ENCODE assay signal across 9 cellular contexts in the genomic region with DNA sequence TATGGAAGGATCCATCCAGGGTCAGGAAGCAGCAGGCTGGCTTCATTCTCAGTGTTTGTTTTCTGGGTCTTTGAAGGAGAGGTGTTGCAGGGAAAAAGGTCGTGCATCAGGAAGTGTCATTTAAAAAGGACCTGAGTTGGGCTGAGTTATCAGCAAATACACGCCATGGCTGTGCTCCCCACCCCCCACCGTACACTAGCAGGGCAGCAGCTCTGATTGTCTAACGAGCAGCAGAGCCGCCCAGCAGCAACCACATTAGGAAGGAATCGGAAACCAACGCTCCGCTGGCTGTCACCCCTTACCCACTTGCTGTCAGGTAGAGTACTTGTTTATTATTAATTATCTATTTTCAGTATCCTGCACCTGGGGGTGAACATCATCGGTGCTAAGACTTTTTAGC.
DNase-seq lines count a peak whose midpoint lies in the region; ATAC-seq, FAIRE-seq and TF ChIP-seq lines count a peak whose summit lies in the region.
"Had no signal": no experiment of that assay in that cellular context is flagged by ENCODE, and none has a peak within 500 bp of the region (broad histone marks: within the 10 kb centered on the region; RNA-seq: fewer than 3 reads in every experiment).

No MANE protein-coding gene starts in this region.

- POLR2A ChIA-PET in IMR-90 (lab: Charles Lee; ENCODE audit: unreplicated experiment) (interaction anchor here (0.6 kb wide), 1 partner anchor 292 kb away, joined by 7 read pairs; no protein-coding TSS in a partner anchor), GM12878 (lab: Charles Lee) (no interaction called here)

- H3K4me2 ChIP-seq in IMR-90 (ENCODE audit: low read depth, low read length) (peak overlapping the region; percentile 52), GM12878 (ENCODE audit: control insufficient read depth, insufficient read depth) (peak overlapping the region; percentile 60), neural progenitor cell (peak overlapping the region; percentile 26)

- peak overlapping the region; percentile 24 for H4K5ac ChIP-seq in IMR-90 (ENCODE audit: low read depth, low read length)

- H3K79me1 ChIP-seq in IMR-90 (ENCODE audit: low read depth in 1 of 2, low read length in 2 of 2), result peaks cover 0 to 20% of the 10 kb centered on the region in 2 experiments; a peak in 2 of 4 replicates

- BruUV-seq in IMR-90 (replicated peaks; lab: Mats Ljungman, UMichigan) (no TSS peak), GM12878 (replicated peaks; lab: Mats Ljungman, UMichigan) (no TSS peak)

- DNase-seq in IMR-90, result peak; percentile 7
- no peak for DNase-seq in GM12878 (ENCODE audit: low read depth, low spot score)
- DNase-seq in neural progenitor cell (ENCODE audit: low spot score), result peak; percentile 38
- no peak for DNase-seq in erythroblast (lab: John Stamatoyannopoulos, UW)
- DNase-seq in 8988T, result no peak

- no CpG with 5 or more reads among the region's 9 CpGs for WGBS in IMR-90 (ENCODE audit: extremely low coverage in 2 of 2, insufficient read length in 1 of 2), 2 experiments
- under 1% methylated on average over 9 of the region's 9 CpGs for WGBS in GM12878 (ENCODE audit: insufficient coverage, insufficient replicate concordance, low lambda C conversion rate, missing lambda C conversion rate)

- H3K27me3 Mint-ChIP-seq in neural progenitor cell (ENCODE audit: insufficient read depth, low read depth), result peaks cover 12% of the 10 kb centered on the region

- H2BK15ac ChIP-seq in IMR-90 (ENCODE audit: low read depth, low read length), result peak overlapping the region; percentile 85; the same call in 2 of the 3 replicates

- H3K4ac ChIP-seq in IMR-90 (ENCODE audit: low read depth, low read length), result peak overlapping the region; percentile 93

- peak overlapping the region; percentile 92 for H4K91ac ChIP-seq in IMR-90 (ENCODE audit: insufficient read depth, low read depth, low read length)

- H3K18ac ChIP-seq in IMR-90 (ENCODE audit: low read depth, low read length), result peak overlapping the region; percentile 29

- peak overlapping the region; percentile 5 for H3K4me3 Mint-ChIP-seq in neural progenitor cell

- H3K36me3 ChIP-seq in IMR-90 (ENCODE audit: control insufficient read depth, insufficient read depth, low read length), result no peaks in the 10 kb centered on the region
- H3K36me3 ChIP-seq in GM12878 (ENCODE audit: control insufficient read depth in 2 of 2, insufficient read depth in 2 of 2, low read length in 1 of 2), result no peaks in the 10 kb centered on the region
- no peaks in the 10 kb centered on the region for H3K36me3 ChIP-seq in neural progenitor cell
- H3K36me3 ChIP-seq: adrenal gland had no signal

- H3F3A ChIP-seq in neural progenitor cell (ENCODE audit: low read depth), result no peaks in the 10 kb centered on the region

- RAD21 ChIA-PET in GM12878 (lab: Charles Lee; ENCODE audit: unreplicated experiment), result interaction anchor here (0.8 to 6.2 kb wide), 4 partner anchors 98 to 498 kb away, joined by 3 to 115 read pairs (median 21); a partner anchor contains a TSS

- CTCF ChIA-PET in IMR-90 (lab: Yijun Ruan, JAX), result interaction anchor here (0.6 to 3.2 kb wide), 5 partner anchors 14 to 492 kb away, joined by 3 to 18 read pairs (median 5); a partner anchor contains a TSS
- CTCF ChIA-PET in GM12878 (lab: Yijun Ruan, JAX), result interaction anchor here (0.7 to 7.9 kb wide), 7 partner anchors 163 to 492 kb away, joined by 3 to 194 read pairs (median 8); a partner anchor contains a TSS

- H4K20me1 ChIP-seq in IMR-90 (ENCODE audit: insufficient read depth, low read length) (no peaks in the 10 kb centered on the region), GM12878 (ENCODE audit: control insufficient read depth, insufficient read depth) (no peaks in the 10 kb centered on the region; the same call in 1 of the 2 replicates), neural progenitor cell (ENCODE audit: low read depth) (no peaks in the 10 kb centered on the region)

- H2BK20ac ChIP-seq in IMR-90 (ENCODE audit: low read depth, low read length), result peak overlapping the region; percentile 90

- peak overlapping the region; percentile 33; the same call in 1 of the 2 replicates for H3K56ac ChIP-seq in IMR-90 (ENCODE audit: extremely low read depth, insufficient read depth, low read length)

- dilution Hi-C loops in IMR-90 (cut with HindIII; ENCODE audit: low sequenced_read_pairs, unreplicated experiment), result loop anchor here (25.0 kb wide), 1 partner anchor 499 kb away; no protein-coding TSS in a partner anchor

- H3K79me2 ChIP-seq in GM12878 (ENCODE audit: control insufficient read depth, insufficient read depth, low read length), result no peaks in the 10 kb centered on the region
- no peaks in the 10 kb centered on the region for H3K79me2 ChIP-seq in neural progenitor cell (ENCODE audit: low read depth)

- H3K27ac Mint-ChIP-seq in neural progenitor cell, result peak overlapping the region; percentile 11

- no peak; the same call in 1 of the 2 replicates for TF ChIP-seq POLR2A in IMR-90 (IDR thresholded peaks at IDR 0.05; ENCODE audit: low read depth, low read length)
- no peak for TF ChIP-seq POLR2A in GM12878 (IDR thresholded peaks at IDR 0.05; ENCODE audit: low read depth, low read length)
- TF ChIP-seq POLR2A in erythroblast (IDR thresholded peaks at IDR 0.05; ENCODE audit: low read length), result no peak

- H3K27me3 ChIP-seq in IMR-90 (ENCODE audit: control insufficient read depth, insufficient read depth, low read length) (no peaks in the 10 kb centered on the region), GM12878 (replicated peaks in 1 of 2; ENCODE audit: control insufficient read depth in 2 of 2, insufficient read depth in 2 of 2, low read length in 1 of 2) (no peaks in the 10 kb centered on the region; a peak in 1 of 4 replicates), neural progenitor cell (no peaks in the 10 kb centered on the region)
- H3K27me3 ChIP-seq: adrenal gland had no signal

- H2AK9ac ChIP-seq in IMR-90 (replicated peaks; ENCODE audit: low read depth, low read length, poor library complexity), result no peak overlapping the region

- H2AFZ ChIP-seq in IMR-90 (replicated peaks; ENCODE audit: low read length, poor library complexity) (peak overlapping the region; percentile 77), GM12878 (ENCODE audit: control insufficient read depth, low read depth, low read length) (no peak overlapping the region), neural progenitor cell (replicated peaks) (peak overlapping the region; percentile 64)

- peak overlapping the region; percentile 28 to 80; a peak in 2 of 4 replicates for H4K8ac ChIP-seq in IMR-90 (ENCODE audit: low read depth in 2 of 2, low read length in 2 of 2)

- TF ChIP-seq RAD21 in IMR-90 (IDR thresholded peaks at IDR 0.05; ENCODE audit: low read length) (no peak), GM12878 (IDR thresholded peaks at IDR 0.05; ENCODE audit: insufficient read depth, low read depth, low read length) (no peak)

- no peak for FAIRE-seq in GM12878 (lab: Jason Lieb, UNC)

- in situ Hi-C loops in IMR-90 (cut with MboI; ENCODE audit: low sequenced_read_pairs) (loop anchor here (5.0 kb wide), 1 partner anchor 159 kb away; no protein-coding TSS in a partner anchor), GM12878 (cut with MboI) (loop anchor here (5.0 kb wide), 2 partner anchors 164 to 494 kb away; a partner anchor contains a TSS)

- H3K4me3 ChIP-seq in IMR-90 (ENCODE audit: insufficient read depth, low read depth, low read length) (no peak overlapping the region), GM12878 (no peak overlapping the region), neural progenitor cell (no peak overlapping the region)
- H3K4me3 ChIP-seq: adrenal gland had no signal

- H3K27ac ChIP-seq in IMR-90 (ENCODE audit: insufficient read depth, low read length) (peak overlapping the region; percentile 7), GM12878 (ENCODE audit: control insufficient read depth, insufficient read depth) (no peak overlapping the region), neural progenitor cell (no peak overlapping the region)

- intact Hi-C loops in IMR-90 (cut with micrococcal nuclease) (loop anchor here (5.0 kb wide), 3 partner anchors 84 to 369 kb away; no protein-coding TSS in a partner anchor), GM12878 (cut with micrococcal nuclease; ENCODE audit: unreplicated experiment) (loop anchor here (5.0 kb wide), 1 partner anchor 99 kb away; no protein-coding TSS in a partner anchor)

- H2AK5ac ChIP-seq in IMR-90 (ENCODE audit: low read depth, low read length), result peak overlapping the region; percentile 79

- no peak for TF ChIP-seq EP300 in GM12878 (IDR thresholded peaks at IDR 0.05; ENCODE audit: borderline replicate concordance in 1 of 2, control insufficient read depth in 1 of 2, low read depth in 2 of 2, low read length in 2 of 2)

- H3K23ac ChIP-seq in IMR-90 (ENCODE audit: low read depth, low read length), result peak overlapping the region; percentile 88; the same call in 1 of the 2 replicates

- no peaks in the 10 kb centered on the region for H3K9me3 Mint-ChIP-seq in neural progenitor cell

- TF ChIP-seq CTCF in IMR-90 (conservative IDR thresholded peaks at IDR 0.05; ENCODE audit: low read depth, low read length) (no peak), GM12878 (IDR thresholded peaks at IDR 0.05 in 2 of 3, conservative IDR thresholded peaks at IDR 0.05 in 1 of 3; ENCODE audit: control insufficient read depth in 2 of 3, extremely low read depth in 1 of 3, insufficient read depth in 1 of 3, low read depth in 3 of 3, low read length in 3 of 3) (no peak), neural progenitor cell (IDR thresholded peaks at IDR 0.05) (no peak)

- peaks cover 10% of the 10 kb centered on the region for H3K9me1 ChIP-seq in IMR-90 (ENCODE audit: insufficient read depth, low read length)

- H2BK5ac ChIP-seq in IMR-90 (ENCODE audit: low read depth, low read length, poor library complexity, severe bottlenecking), result peak overlapping the region; percentile 67

- H3K9me3 ChIP-seq in IMR-90 (ENCODE audit: control insufficient read depth, insufficient read depth, low read length) (no peaks in the 10 kb centered on the region), GM12878 (replicated peaks; ENCODE audit: control insufficient read depth, insufficient read depth, low read length) (no peaks in the 10 kb centered on the region), neural progenitor cell (ENCODE audit: low read depth) (no peaks in the 10 kb centered on the region)
- H3K9me3 ChIP-seq: adrenal gland had no signal

- no peaks in the 10 kb centered on the region for H3K36me3 Mint-ChIP-seq in neural progenitor cell

- SMC1A ChIA-PET in GM12878 (lab: Charles Lee; ENCODE audit: uncharacterized antibody, unreplicated experiment), result interaction anchor here (8.8 to 9.0 kb wide), 2 partner anchors 162 to 492 kb away, joined by 77 to 124 read pairs; a partner anchor contains a TSS

- ATAC-seq in GM18907 (IDR thresholded peaks at IDR 0.05; ENCODE audit: unreplicated experiment) (peak; percentile 46), IMR-90 (ENCODE audit: low read depth) (no peak), GM12878 (peak; percentile 38), GM21619 (IDR thresholded peaks at IDR 0.05; ENCODE audit: unreplicated experiment) (no peak), HG02870 (IDR thresholded peaks at IDR 0.05; ENCODE audit: unreplicated experiment) (no peak)

- H3K9ac ChIP-seq in IMR-90 (ENCODE audit: low read depth, low read length) (peak overlapping the region; percentile 31), GM12878 (ENCODE audit: control insufficient read depth, insufficient read depth, low read length) (no peak overlapping the region), neural progenitor cell (no peak overlapping the region)

- H3K4me1 Mint-ChIP-seq in neural progenitor cell, result peaks cover 35% of the 10 kb centered on the region

- H2BK120ac ChIP-seq in IMR-90 (ENCODE audit: low read depth, low read length), result peak overlapping the region; percentile 97

- H3K14ac ChIP-seq in IMR-90 (replicated peaks; ENCODE audit: low read depth, low read length), result peak overlapping the region; percentile 93

- H3K4me1 ChIP-seq in IMR-90 (ENCODE audit: control insufficient read depth, insufficient read depth, low read length) (peaks cover 41% of the 10 kb centered on the region), GM12878 (ENCODE audit: control insufficient read depth, insufficient read depth, low read length) (peaks cover 49% of the 10 kb centered on the region), neural progenitor cell (peaks cover 20% of the 10 kb centered on the region)

Comparison
In these comparisons a context has a peak if more than half of its experiments do, and no peak if none do; other contexts are left out.
1. ATAC-seq: peak in GM18907 (single experiment) and GM12878 (single experiment); none in IMR-90 (single experiment), GM21619 (single experiment) and HG02870 (single experiment).
2. DNase-seq: peak in IMR-90 (single experiment) and neural progenitor cell (single experiment); none in GM12878 (single experiment), erythroblast (0 of 2) and 8988T (single experiment).
3. Peak in every context shown above with its lines, with median percentiles within 50 percentile points of each other: H3K4me2 ChIP-seq.